27 cellular contexts compared by ENCODE assay signal in genomic region chr21:46561448-46562095, GRCh38. TPM values are rescaled to one million over a fixed set of nuclear protein-coding genes. Genes with fewer than 3 reads are reported as not detected.
A peak's percentile ranks its signal among the peaks of the same experiment; 100 is the strongest.
DNase-seq lines count a peak whose midpoint lies in the region; ATAC-seq, FAIRE-seq and TF ChIP-seq lines count a peak whose summit lies in the region.
"Had no signal": no experiment of that assay in that cellular context is flagged by ENCODE, and none has a peak within 500 bp of the region (broad histone marks: within the 10 kb centered on the region; RNA-seq: fewer than 3 reads in every experiment).

No MANE protein-coding gene starts in this region.

- ATAC-seq in GM19455 (IDR thresholded peaks at IDR 0.05; ENCODE audit: unreplicated experiment), result no peak
- ATAC-seq: body of pancreas, HCT116 had no signal

- no peak overlapping the region for H3K4me2 ChIP-seq in osteoblast (ENCODE audit: insufficient read depth, low read length)

- no peak overlapping the region for H2AFZ ChIP-seq in osteoblast (ENCODE audit: low read length)

- TF ChIP-seq CTCF in D721Med (IDR thresholded peaks at IDR 0.05; ENCODE audit: insufficient read depth, missing control alignments) (no peak), osteoblast (IDR thresholded peaks at IDR 0.05; ENCODE audit: extremely low read depth, low read depth, low read length) (no peak)

- no peak overlapping the region for H3K4me3 ChIP-seq in osteoblast (ENCODE audit: insufficient read depth, low read length)
- H3K4me3 ChIP-seq: body of pancreas, esophagus squamous epithelium had no signal

- FAIRE-seq in D721Med (lab: Jason Lieb, UNC), result no peak
- FAIRE-seq: A204.1, GM18507, small intestine had no signal

- no peaks in the 10 kb centered on the region for H4K20me1 ChIP-seq in osteoblast (ENCODE audit: insufficient read depth, low read length)

- no peak overlapping the region for H3K27ac ChIP-seq in osteoblast (ENCODE audit: low read depth, low read length)
- H3K27ac ChIP-seq: body of pancreas, esophagus squamous epithelium had no signal

- no peaks in the 10 kb centered on the region for H3K9me3 ChIP-seq in osteoblast (ENCODE audit: low read depth, low read length)
- H3K9me3 ChIP-seq: body of pancreas, esophagus squamous epithelium had no signal

- DNase-seq in activated CD4-positive, alpha-beta T cell treated with anti-CD3 and anti-CD28 coated beads, Interleukin-2, amount 10 ng/mL, durations not matched to agents 24 days and 14 days, result no peak
- DNase-seq in activated CD4-positive, alpha-beta T cell treated with anti-CD3 and anti-CD28 coated beads for 48 hours, result no peak
- DNase-seq in D721Med (ENCODE audit: insufficient read length, low spot score) (peak; percentile 3), osteoblast (ENCODE audit: insufficient read length, low spot score, missing footprints) (peak; percentile 73), COLO668 (lab: John Stamatoyannopoulos, UW; ENCODE audit: unreplicated experiment) (no peak), NOMO-1 treated with DMSO at 0.1 percent for 48 hours (lab: John Stamatoyannopoulos, UW; ENCODE audit: unreplicated experiment) (no peak)
- DNase-seq: activated CD4-positive, CD25-positive, alpha-beta regulatory T cell treated with anti-CD3 and anti-CD28 coated beads, Interleukin-2, amount 50 U/mL, for 72 hours; activated T-cell treated with anti-CD3 and anti-CD28 coated beads, Interleukin-2, amount 50 U/mL, for 4 hours; body of pancreas; esophagus squamous epithelium; IMR-90; kidney glomerular epithelial cell; NCI-H1105 treated with DMSO at 0.1 percent for 48 hours; NCI-H2029 treated with DMSO at 0.1 percent for 48 hours; NCI-H226; NCI-H82; nucleus accumbens; OCI-M1; small intestine had no signal

- intact Hi-C loops in activated CD4-positive, alpha-beta T cell treated with anti-CD3 and anti-CD28 coated beads, Interleukin-2, amount 10 ng/mL, durations not matched to agents 24 days and 14 days (cut with micrococcal nuclease), result no loop called here

- no peaks in the 10 kb centered on the region for H3K9me3 Mint-ChIP-seq in activated CD4-positive, alpha-beta T cell treated with anti-CD3 and anti-CD28 coated beads, Interleukin-2, amount 10 ng/mL, durations not matched to agents 24 days and 14 days
- no peaks in the 10 kb centered on the region for H3K9me3 Mint-ChIP-seq in activated naive CD8-positive, alpha-beta T cell (ENCODE audit: low read depth)
- H3K9me3 Mint-ChIP-seq: activated T-cell treated with anti-CD3 and anti-CD28 coated beads, Interleukin-2, amount 50 U/mL, for 4 hours; type B pancreatic cell had no signal

- H3K36me3 ChIP-seq in osteoblast (ENCODE audit: insufficient read depth, low read length), result peaks cover 72% of the 10 kb centered on the region

- no peak overlapping the region for H3K27ac Mint-ChIP-seq in activated CD4-positive, alpha-beta T cell treated with anti-CD3 and anti-CD28 coated beads, Interleukin-2, amount 10 ng/mL, durations not matched to agents 24 days and 14 days
- peak overlapping the region; percentile 98 for H3K27ac Mint-ChIP-seq in activated naive CD8-positive, alpha-beta T cell
- H3K27ac Mint-ChIP-seq: type B pancreatic cell had no signal

- peaks cover 55% of the 10 kb centered on the region for H3K36me3 Mint-ChIP-seq in activated CD4-positive, alpha-beta T cell treated with anti-CD3 and anti-CD28 coated beads, Interleukin-2, amount 10 ng/mL, durations not matched to agents 24 days and 14 days (ENCODE audit: low read depth)
- peaks cover 12% of the 10 kb centered on the region for H3K36me3 Mint-ChIP-seq in activated naive CD8-positive, alpha-beta T cell

- no peaks in the 10 kb centered on the region for H3K79me2 ChIP-seq in osteoblast (ENCODE audit: insufficient read depth, low read length)

- no peaks in the 10 kb centered on the region for H3K27me3 ChIP-seq in osteoblast (ENCODE audit: insufficient read depth, low read length)
- H3K27me3 ChIP-seq: body of pancreas, esophagus squamous epithelium had no signal

- H3K4me1 Mint-ChIP-seq in activated CD4-positive, alpha-beta T cell treated with anti-CD3 and anti-CD28 coated beads, Interleukin-2, amount 10 ng/mL, durations not matched to agents 24 days and 14 days, result peaks cover 31% of the 10 kb centered on the region
- peaks cover 84% of the 10 kb centered on the region for H3K4me1 Mint-ChIP-seq in activated naive CD8-positive, alpha-beta T cell (ENCODE audit: low read depth)

- H3K4me1 ChIP-seq in osteoblast (ENCODE audit: insufficient read depth, low read length), result no peaks in the 10 kb centered on the region
- H3K4me1 ChIP-seq: esophagus squamous epithelium had no signal

- H3K4me3 Mint-ChIP-seq in activated CD4-positive, alpha-beta T cell treated with anti-CD3 and anti-CD28 coated beads, Interleukin-2, amount 10 ng/mL, durations not matched to agents 24 days and 14 days, result peak overlapping the region; percentile 82
- H3K4me3 Mint-ChIP-seq in activated naive CD8-positive, alpha-beta T cell, result peak overlapping the region; percentile 83
- H3K4me3 Mint-ChIP-seq: activated T-cell treated with anti-CD3 and anti-CD28 coated beads, Interleukin-2, amount 50 U/mL, for 4 hours; type B pancreatic cell had no signal

- no peaks in the 10 kb centered on the region for H3K27me3 Mint-ChIP-seq in activated CD4-positive, alpha-beta T cell treated with anti-CD3 and anti-CD28 coated beads, Interleukin-2, amount 10 ng/mL, durations not matched to agents 24 days and 14 days
- H3K27me3 Mint-ChIP-seq in activated naive CD8-positive, alpha-beta T cell, result no peaks in the 10 kb centered on the region
- H3K27me3 Mint-ChIP-seq: type B pancreatic cell had no signal

RNA-seq across cellular contexts. Expression of gene S100B, which starts 43.3 kb away (rescaled TPM):
- total RNA-seq in activated CD4-positive, alpha-beta T cell treated with anti-CD3 and anti-CD28 coated beads, Interleukin-2, amount 10 ng/mL, durations not matched to agents 24 days and 14 days, result not detected in 2 replicates
- 0.29 and 1.4 TPM in 2 replicates for total RNA-seq in osteoblast
- total RNA-seq: M059J, renal cortical epithelial cell had no signal

Comparison
In these comparisons a context has a peak if more than half of its experiments do, and no peak if none do; other contexts are left out.
1. DNase-seq: peak in D721Med (single experiment) and osteoblast (single experiment); none in activated CD4-positive, alpha-beta T cell treated with anti-CD3 and anti-CD28 coated beads, Interleukin-2, amount 10 ng/mL, durations not matched to agents 24 days and 14 days (single experiment), activated CD4-positive, alpha-beta T cell treated with anti-CD3 and anti-CD28 coated beads for 48 hours (single experiment), COLO668 (single experiment) and NOMO-1 treated with DMSO at 0.1 percent for 48 hours (single experiment).